ENCODE assay signal across 16 cellular contexts in genomic region chr15:89783111-89783860, GRCh38. TPM values are rescaled to one million over a fixed set of nuclear protein-coding genes. Genes with fewer than 3 reads are reported as not detected.
DNase-seq lines count a peak whose midpoint lies in the region; ATAC-seq and TF ChIP-seq lines count a peak whose summit lies in the region.
"Had no signal": no experiment of that assay in that cellular context is flagged by ENCODE, and none has a peak within 500 bp of the region (broad histone marks: within the 10 kb centered on the region; RNA-seq: fewer than 3 reads in every experiment).

No MANE protein-coding gene starts in this region.

- H3F3A ChIP-seq in PC-3 (ENCODE audit: low read length, unreplicated experiment) (no peaks in the 10 kb centered on the region), MM.1S (ENCODE audit: insufficient read depth, low read length) (peaks cover 20% of the 10 kb centered on the region)

- H3K9me3 ChIP-seq in PC-3 (ENCODE audit: low read length) (no peaks in the 10 kb centered on the region), neutrophil (no peaks in the 10 kb centered on the region), MM.1S (replicated peaks; ENCODE audit: insufficient read depth, low read length) (no peaks in the 10 kb centered on the region), esophagus squamous epithelium (peaks cover 0 to 9% (median 0%) of the 10 kb centered on the region in 3 donors)
- H3K9me3 ChIP-seq: psoas muscle had no signal

- H4K20me1 ChIP-seq in PC-3 (ENCODE audit: low read length) (no peaks in the 10 kb centered on the region), MM.1S (ENCODE audit: insufficient read depth, low read length) (no peaks in the 10 kb centered on the region)

- no peak for ATAC-seq in PC-3
- no peak for ATAC-seq in HG02571 (IDR thresholded peaks at IDR 0.05; ENCODE audit: unreplicated experiment)
- ATAC-seq in GM19397 (IDR thresholded peaks at IDR 0.05; ENCODE audit: unreplicated experiment) = no peak
- ATAC-seq: psoas muscle had no signal

- POLR2A ChIA-PET in PC-3 (lab: Charles Lee; ENCODE audit: unreplicated experiment) = interaction anchor here (0.6 kb wide), 1 partner anchor 92 kb away, joined by 3 read pairs; no protein-coding TSS in a partner anchor

- CTCF ChIA-PET in PC-3 (lab: Charles Lee) = no interaction called here

- no peaks in the 10 kb centered on the region for H3K79me2 ChIP-seq in PC-3 (ENCODE audit: low read length)
- H3K79me2 ChIP-seq in MM.1S (ENCODE audit: low read length) = no peaks in the 10 kb centered on the region

- no peak overlapping the region for H3K4me2 ChIP-seq in PC-3 (ENCODE audit: low read length)
- H3K4me2 ChIP-seq in MM.1S (ENCODE audit: low read depth, low read length) = no peak overlapping the region

- TF ChIP-seq CTCF in PC-3 (conservative IDR thresholded peaks at IDR 0.05; ENCODE audit: low read depth, low read length) = no peak
- no peak for TF ChIP-seq CTCF in neutrophil (IDR thresholded peaks at IDR 0.05)
- TF ChIP-seq CTCF in MM.1S (IDR thresholded peaks at IDR 0.05; ENCODE audit: low read length) = no peak
- TF ChIP-seq CTCF in esophagus squamous epithelium (IDR thresholded peaks at IDR 0.05) = no peak

- H3K4me3 ChIP-seq in PC-3 (ENCODE audit: low read length) (no peak overlapping the region), neutrophil (ENCODE audit: low read depth in 1 of 2, low read length in 1 of 2) (no peak overlapping the region), MM.1S (ENCODE audit: low read length) (no peak overlapping the region), esophagus squamous epithelium (no peak overlapping the region)
- H3K4me3 ChIP-seq: psoas muscle, tibial artery had no signal

- H2AFZ ChIP-seq in PC-3 (ENCODE audit: low read length) = no peak overlapping the region
- no peak overlapping the region for H2AFZ ChIP-seq in MM.1S (ENCODE audit: low read length)

- H3K9ac ChIP-seq in PC-3 (ENCODE audit: low read length) (no peak overlapping the region; the same call in 1 of the 2 replicates), MM.1S (ENCODE audit: low read length) (no peak overlapping the region)

- H3K27me3 ChIP-seq in PC-3 (ENCODE audit: low read length) (no peaks in the 10 kb centered on the region), neutrophil (no peaks in the 10 kb centered on the region), MM.1S (replicated peaks; ENCODE audit: insufficient read depth, low read length) (no peaks in the 10 kb centered on the region), esophagus squamous epithelium (no peaks in the 10 kb centered on the region)
- H3K27me3 ChIP-seq: tibial artery had no signal

- H3K9me2 ChIP-seq in PC-3 (replicated peaks; ENCODE audit: low read length) (no peaks in the 10 kb centered on the region), MM.1S (replicated peaks; ENCODE audit: insufficient read depth, low read length) (no peaks in the 10 kb centered on the region)

- DNase-seq in ELR (ENCODE audit: low read depth) (peak; percentile 33), PC-3 (no peak), fibroblast of gingiva (ENCODE audit: low read depth) (peak; percentile 81), MM.1S (no peak), esophagus squamous epithelium (lab: John Stamatoyannopoulos, UW) (no peak)
- DNase-seq: activated CD4-positive, alpha-beta T cell treated with anti-CD3 and anti-CD28 coated beads, Interleukin-2, amount 10 ng/mL, durations not matched to agents 7 days and 5 days; activated naive CD4-positive, alpha-beta T cell treated with Interleukin-2 at 50 U/mL for 16 hours; NCI-H1105; psoas muscle; tibial artery had no signal

- BruUV-seq in PC-3 (replicated peaks; lab: Mats Ljungman, UMichigan) = no TSS peak

- H3K27ac ChIP-seq in PC-3 (ENCODE audit: low read length) (peak overlapping the region; percentile 99), neutrophil (peak overlapping the region; percentile 26), MM.1S (ENCODE audit: low read length) (no peak overlapping the region), esophagus squamous epithelium (no peak overlapping the region)
- H3K27ac ChIP-seq: psoas muscle, tibial artery had no signal

- no peak for TF ChIP-seq POLR2A in esophagus squamous epithelium (IDR thresholded peaks at IDR 0.05)

- intact Hi-C loops in PC-3 (cut with micrococcal nuclease) = no loop called here
- intact Hi-C loops in esophagus squamous epithelium (cut with DNase I) = no loop called here

- H3K36me3 ChIP-seq in PC-3 (ENCODE audit: low read depth, low read length) (no peaks in the 10 kb centered on the region), neutrophil (peaks cover 47% of the 10 kb centered on the region), MM.1S (replicated peaks; ENCODE audit: insufficient read depth, low read length) (no peaks in the 10 kb centered on the region), esophagus squamous epithelium (peaks cover 0 to 5% (median 0%) of the 10 kb centered on the region in 3 donors)

- H3K4me1 ChIP-seq in PC-3 (ENCODE audit: insufficient read depth, low read length) (peaks cover 60% of the 10 kb centered on the region), neutrophil (ENCODE audit: control insufficient read depth in 1 of 2, insufficient read depth in 1 of 2, low read depth in 1 of 2, low read length in 1 of 2) (peaks cover 14 to 17% of the 10 kb centered on the region in 2 experiments), MM.1S (ENCODE audit: low read length) (peaks cover 24% of the 10 kb centered on the region), esophagus squamous epithelium (peaks cover 20 to 74% (median 30%) of the 10 kb centered on the region in 3 donors)
- H3K4me1 ChIP-seq: psoas muscle had no signal

- 60 to 72% methylated on average over 9 to 12 of the region's 14 CpGs for WGBS in esophagus squamous epithelium, 2 donors

RNA-seq across cellular contexts. Expression of gene MESP2, which starts 7.2 kb away (rescaled TPM):
- total RNA-seq in PC-3 (2014; rRNA removed) (1.1 and 1.3 TPM in 2 replicates), esophagus squamous epithelium (1 to 10 TPM in 1 of 4 donors, under 1 TPM in 2, not detected in 1; 0.59 to 2.4 (median 0.83) TPM)
- total RNA-seq: activated CD4-positive, alpha-beta T cell treated with anti-CD3 and anti-CD28 coated beads, Interleukin-2, amount 10 ng/mL, durations not matched to agents 7 days and 5 days; G401; H4; OCI-LY7 had no signal

RNA-seq across cellular contexts. Expression of gene ANPEP, which starts 31.4 kb away (rescaled TPM):
- total RNA-seq in PC-3 (2014; rRNA removed) (113 and 133 TPM in 2 replicates), esophagus squamous epithelium (10 to 100 TPM in 1 of 4 donors, 1 to 10 TPM in 3; 1.1 to 10.3 (median 3.4) TPM)
- total RNA-seq: G401 had no signal

RNA-seq across cellular contexts. Expression of gene MESP1, which starts 32.2 kb away (rescaled TPM):
- total RNA-seq in PC-3 (2014; rRNA removed) (32.9 and 49.4 TPM in 2 replicates), esophagus squamous epithelium (under 1 TPM in 2 of 4 donors, not detected in 2; 0.23 to 0.42 TPM)
- total RNA-seq: G401, H4 had no signal

Comparison
In these comparisons a context has a peak if more than half of its experiments do, and no peak if none do; other contexts are left out.
1. DNase-seq: peak in ELR (single experiment) and fibroblast of gingiva (single experiment); none in PC-3 (single experiment), MM.1S (single experiment) and esophagus squamous epithelium (single experiment).
2. H3K27ac ChIP-seq: peak in PC-3 (single experiment) and neutrophil (single experiment); none in MM.1S (single experiment) and esophagus squamous epithelium (0 of 4).
3. RNA of gene ANPEP, which starts 31.4 kb away (total RNA-seq): 113 to 133 TPM in PC-3; 1.1 to 10.3 TPM in esophagus squamous epithelium; every median in the first group is over 10 times any median in the second.
4. RNA of gene MESP1, which starts 32.2 kb away (total RNA-seq): 32.9 to 49.4 TPM in PC-3; 0.23 to 0.42 TPM in esophagus squamous epithelium; every median in the first group is over 10 times any median in the second.